In genomic region chr18:62044490-62045000, GRCh38 we compare ENCODE assay signal across 16 cellular contexts.
"Had no signal": no experiment of that assay in that cellular context is flagged by ENCODE, and none has a peak within 500 bp of the region (broad histone marks: within the 10 kb centered on the region; RNA-seq: fewer than 3 reads in every experiment).

No MANE protein-coding gene starts in this region.

- H3K27ac ChIP-seq: body of pancreas, spleen, thoracic aorta, vagina had no signal

- H3K4me1 ChIP-seq: body of pancreas, spleen, vagina had no signal

- DNase-seq: activated CD4-positive, alpha-beta T cell treated with anti-CD3 and anti-CD28 coated beads, Interleukin-2, amount 50 U/mL, for 48 hours; activated naive CD4-positive, alpha-beta T cell treated with Interleukin-2 at 50 U/mL for 16 hours; activated naive CD8-positive, alpha-beta T cell treated with anti-CD3 and anti-CD28 coated beads for 36 hours; activated T-cell treated with anti-CD3 and anti-CD28 coated beads, Interleukin-2, amount 50 U/mL, for 48 hours; amniotic stem cell; body of pancreas; effector memory CD4-positive, alpha-beta T cell; left cardiac atrium; midbrain; natural killer cell; spleen; stimulated activated CD4-positive, alpha-beta T cell treated with anti-CD3 and anti-CD28 coated beads, Interleukin-4, amount 100 ng/mL, for 1 hour; stimulated activated naive CD4-positive, alpha-beta T cell treated with Interleukin-2 at 50 U/mL for 16 hours; T-helper 9 cell had no signal

- H3K27me3 ChIP-seq: body of pancreas, spleen, vagina had no signal

- H3K36me3 ChIP-seq: vagina had no signal

- H3K4me3 ChIP-seq: body of pancreas, spleen, thoracic aorta, vagina had no signal

- H3K9me3 ChIP-seq: body of pancreas, vagina had no signal
